ENCODE assay signal across 22 cellular contexts in the genomic region with DNA sequence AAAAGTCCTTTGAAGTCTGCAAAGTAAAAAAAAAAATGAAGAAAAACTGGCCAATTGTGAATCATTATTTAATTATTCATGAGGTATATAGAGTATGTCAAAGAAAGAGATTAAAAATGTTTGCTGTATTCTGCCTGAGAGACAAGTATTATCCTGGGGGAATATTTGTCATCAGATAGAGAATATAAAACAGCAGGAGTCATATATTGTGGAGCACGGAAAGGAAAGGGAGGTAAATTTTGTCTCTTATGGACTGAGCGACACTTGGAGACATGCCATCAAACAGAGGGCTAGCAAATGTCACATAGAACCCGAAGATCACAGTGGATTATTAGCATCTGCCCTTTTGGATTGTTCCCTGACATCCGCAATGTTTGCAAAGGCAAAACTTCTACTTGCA. TPM values are rescaled to one million over a fixed set of nuclear protein-coding genes. Genes with fewer than 3 reads are reported as not detected.
"Had no signal": no experiment of that assay in that cellular context is flagged by ENCODE, and none has a peak within 500 bp of the region (broad histone marks: within the 10 kb centered on the region; RNA-seq: fewer than 3 reads in every experiment).

No MANE protein-coding gene starts in this region.

- H3K36me3 Mint-ChIP-seq: immature natural killer cell; stimulated activated effector memory CD8-positive, alpha-beta T cell treated with anti-CD3 and anti-CD28 coated beads, Interleukin-12 subunit alpha, Interleukin-12 subunit beta, amount 100 ng/mL, for 72 hours had no signal

- H3K4me3 ChIP-seq: esophagus squamous epithelium, lower lobe of right lung, prostate gland, right atrium auricular region, sigmoid colon, testis, tibial artery had no signal

- H3K4me1 ChIP-seq: lower lobe of right lung, prostate gland, right atrium auricular region, sigmoid colon, testis, tibial artery had no signal

- ATAC-seq: left ventricle myocardium superior; lower lobe of right lung; naive thymus-derived CD8-positive, alpha-beta T cell; stimulated activated effector memory CD8-positive, alpha-beta T cell treated with anti-CD3 and anti-CD28 coated beads, Interleukin-12 subunit alpha, Interleukin-12 subunit beta, amount 100 ng/mL, for 72 hours; stimulated activated naive CD8-positive, alpha-beta T cell treated with anti-CD3 and anti-CD28 coated beads, Interleukin-15, Interleukin-2, amounts not matched to agents 100 U/mL and 50 U/mL, for 24 hours had no signal

- H3K9me3 ChIP-seq: esophagus squamous epithelium, lower lobe of right lung, prostate gland, right atrium auricular region, sigmoid colon, testis, tibial artery had no signal

- H3K4me3 Mint-ChIP-seq: endodermal cell; immature natural killer cell; naive thymus-derived CD8-positive, alpha-beta T cell; nephron progenitor cell; stimulated activated effector memory CD8-positive, alpha-beta T cell treated with anti-CD3 and anti-CD28 coated beads, Interleukin-12 subunit alpha, Interleukin-12 subunit beta, amount 100 ng/mL, for 72 hours; type B pancreatic cell had no signal

- DNase-seq: effector CD8-positive, alpha-beta T cell; endodermal cell; esophagus squamous epithelium; hypothalamus; immature natural killer cell; islet precursor cell; left ventricle myocardium superior; lower lobe of right lung; naive thymus-derived CD8-positive, alpha-beta T cell; nephron progenitor cell; nucleus accumbens; sigmoid colon; stimulated activated CD4-positive, alpha-beta T cell treated with anti-CD3 and anti-CD28 coated beads, Interleukin-2, amount 100 ng/mL, for 24 hours; stimulated activated CD4-positive, alpha-beta T cell treated with anti-CD3 and anti-CD28 coated beads, Interleukin-4, amount 100 ng/mL, for 24 hours; stimulated activated naive CD8-positive, alpha-beta T cell treated with anti-CD3 and anti-CD28 coated beads, Interleukin-15, Interleukin-2, amounts not matched to agents 100 U/mL and 50 U/mL, for 24 hours; substantia nigra; testis; tibial artery had no signal

- H3K27me3 ChIP-seq: esophagus squamous epithelium, right atrium auricular region, sigmoid colon, testis, tibial artery had no signal

- H3K27ac ChIP-seq: esophagus squamous epithelium, lower lobe of right lung, prostate gland, right atrium auricular region, sigmoid colon, testis, tibial artery had no signal

- H3K27me3 Mint-ChIP-seq: type B pancreatic cell had no signal

- H3K27ac Mint-ChIP-seq: endodermal cell; immature natural killer cell; nephron progenitor cell; stimulated activated effector memory CD8-positive, alpha-beta T cell treated with anti-CD3 and anti-CD28 coated beads, Interleukin-12 subunit alpha, Interleukin-12 subunit beta, amount 100 ng/mL, for 72 hours; type B pancreatic cell had no signal

- H3K36me3 ChIP-seq: esophagus squamous epithelium, lower lobe of right lung, prostate gland, right atrium auricular region, sigmoid colon, tibial artery had no signal

- H3K4me1 Mint-ChIP-seq: immature natural killer cell; naive thymus-derived CD8-positive, alpha-beta T cell; stimulated activated effector memory CD8-positive, alpha-beta T cell treated with anti-CD3 and anti-CD28 coated beads, Interleukin-12 subunit alpha, Interleukin-12 subunit beta, amount 100 ng/mL, for 72 hours had no signal

- H3K9me3 Mint-ChIP-seq: endodermal cell, type B pancreatic cell had no signal

RNA-seq across cellular contexts. Expression of a gene that starts 39.2 kb away (rescaled TPM):
- total RNA-seq: naive thymus-derived CD8-positive, alpha-beta T cell had no signal
